1 cellular context compared by ENCODE assay signal in the genomic region with DNA sequence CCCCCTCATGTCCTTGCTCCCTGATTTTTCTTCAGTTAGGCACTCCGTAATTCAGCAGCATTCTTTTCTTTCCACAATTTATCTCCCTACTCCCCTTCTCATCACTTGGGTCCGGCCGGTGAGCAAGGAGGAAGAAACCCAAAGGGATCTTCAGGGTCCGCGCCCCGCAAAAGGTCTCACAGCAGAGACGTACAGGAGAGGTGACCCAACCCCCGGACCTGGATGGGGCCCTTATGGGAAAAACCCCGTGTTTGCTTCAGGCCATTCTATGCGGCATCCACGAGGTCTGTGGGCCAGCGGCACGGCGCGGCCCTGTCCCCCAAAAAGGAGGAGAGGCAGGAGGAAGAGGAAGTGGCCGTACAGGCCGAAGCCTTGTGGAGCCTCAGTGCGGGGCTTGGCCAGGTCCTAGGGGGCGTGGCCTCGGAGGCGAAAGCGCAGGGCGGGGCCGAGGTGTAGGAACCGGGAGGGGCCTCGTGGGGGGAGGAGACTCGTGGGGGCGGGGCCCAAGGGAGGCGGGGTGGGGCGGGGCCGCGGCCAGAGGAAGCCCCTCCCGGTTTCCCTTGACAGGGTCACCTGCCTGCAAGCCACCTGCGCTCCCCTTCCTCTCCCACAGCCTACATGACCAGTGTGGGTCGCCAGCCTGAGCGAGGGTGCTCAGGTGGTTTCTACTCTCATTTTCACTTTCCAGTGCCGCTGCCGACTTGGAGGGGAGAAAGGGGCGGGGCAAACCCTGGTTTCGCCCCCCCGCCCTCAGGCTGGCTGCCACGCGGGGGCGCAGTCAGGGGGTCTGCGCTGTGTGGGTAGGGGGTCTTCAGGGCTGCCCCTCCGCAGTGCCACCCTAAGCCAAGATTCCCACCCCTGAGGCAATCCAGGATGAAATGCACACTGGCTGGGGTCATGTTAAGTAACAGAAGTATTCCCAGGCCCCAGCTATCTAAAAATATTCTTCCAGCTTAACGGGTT.
TF ChIP-seq lines count a peak whose summit lies in the region.

No MANE protein-coding gene starts in this region.

TF ChIP-seq in HepG2, 621 proteins besides CTCF, POLR2A, EP300 and RAD21 (continued from another document and continues in another):
- TF ChIP-seq EEA1 (CRISPR knock-in tag; IDR thresholded peaks at IDR 0.05; ENCODE audit: borderline replicate concordance) (no peak), ZHX2 (IDR thresholded peaks at IDR 0.05; ENCODE audit: low read depth) (0 out of 2 replicates have a peak, but pooled peaks have one; percentile 25), ZHX2 (CRISPR knock-in tag; IDR thresholded peaks at IDR 0.05; ENCODE audit: borderline replicate concordance) (no peak), IKZF4 (CRISPR knock-in tag; IDR thresholded peaks at IDR 0.05; ENCODE audit: borderline replicate concordance, low read depth, not compliant biosample characterization) (no peak), PATZ1 (CRISPR knock-in tag; IDR thresholded peaks at IDR 0.05) (peak; percentile 97), FOSL2 (CRISPR knock-in tag; IDR thresholded peaks at IDR 0.05) (peak; percentile 8; the same call in 1 of the 2 replicates), HOXA7 (CRISPR knock-in tag; IDR thresholded peaks at IDR 0.05) (no peak), SMAD3 (CRISPR knock-in tag; IDR thresholded peaks at IDR 0.05) (no peak), ZNF879 (CRISPR knock-in tag; IDR thresholded peaks at IDR 0.05) (0 out of 2 replicates have a peak, but pooled peaks have one; percentile 32), KMT2B (CRISPR knock-in tag; IDR thresholded peaks at IDR 0.05) (no peak), SMARCC2 (IDR thresholded peaks at IDR 0.05) (no peak), RARA (CRISPR knock-in tag; IDR thresholded peaks at IDR 0.05) (no peak), POLR2AphosphoS2 (IDR thresholded peaks at IDR 0.05; ENCODE audit: low read depth, low read length) (no peak), POGZ (CRISPR knock-in tag; IDR thresholded peaks at IDR 0.05) (no peak), ZKSCAN5 (CRISPR knock-in tag; IDR thresholded peaks at IDR 0.05) (no peak), ELF1 (CRISPR knock-in tag; IDR thresholded peaks at IDR 0.05) (peak; percentile 66), MNT (IDR thresholded peaks at IDR 0.05) (no peak), AGO2 (optimal IDR thresholded peaks at IDR 0.05; ENCODE audit: low read depth, low read length) (no peak), CSRNP1 (CRISPR knock-in tag; IDR thresholded peaks at IDR 0.05) (peak; percentile 38; the same call in 1 of the 2 replicates), LCORL (IDR thresholded peaks at IDR 0.05) (no peak), LCORL (CRISPR knock-in tag; IDR thresholded peaks at IDR 0.05) (0 out of 2 replicates have a peak, but pooled peaks have one; percentile 16), ZBTB38 (CRISPR knock-in tag; IDR thresholded peaks at IDR 0.05) (peak; percentile 88), HOXA9 (CRISPR knock-in tag; IDR thresholded peaks at IDR 0.05; ENCODE audit: borderline replicate concordance) (peak; percentile 35; the same call in 1 of the 2 replicates), FOSL1 (CRISPR knock-in tag; IDR thresholded peaks at IDR 0.05; ENCODE audit: borderline replicate concordance) (no peak), XBP1 (CRISPR knock-in tag; IDR thresholded peaks at IDR 0.05) (no peak), ZIK1 (CRISPR knock-in tag; IDR thresholded peaks at IDR 0.05; ENCODE audit: borderline replicate concordance, low read depth) (0 out of 2 replicates have a peak, but pooled peaks have one; percentile 21), GPN1 (CRISPR knock-in tag; IDR thresholded peaks at IDR 0.05; ENCODE audit: borderline replicate concordance) (no peak), ZNF598 (CRISPR knock-in tag; IDR thresholded peaks at IDR 0.05; ENCODE audit: borderline replicate concordance) (no peak), ZNF382 (CRISPR knock-in tag; IDR thresholded peaks at IDR 0.05; ENCODE audit: borderline replicate concordance) (no peak), NR2F1 (CRISPR knock-in tag; IDR thresholded peaks at IDR 0.05) (0 out of 4 replicates have a peak, but pooled peaks of 1 of the 2 experiments have one; percentile 24), NCOA1 (CRISPR knock-in tag; IDR thresholded peaks at IDR 0.05) (no peak), RFX3 (CRISPR knock-in tag; IDR thresholded peaks at IDR 0.05) (no peak), ZNF460 (CRISPR knock-in tag; IDR thresholded peaks at IDR 0.05; ENCODE audit: borderline replicate concordance) (peak; percentile 14; the same call in 1 of the 2 replicates), HOXA5 (CRISPR knock-in tag; IDR thresholded peaks at IDR 0.05) (no peak), ZNF136 (CRISPR knock-in tag; IDR thresholded peaks at IDR 0.05; ENCODE audit: low read depth) (no peak), ZNF761 (CRISPR knock-in tag; conservative IDR thresholded peaks at IDR 0.05) (no peak), DPF2 (CRISPR knock-in tag; IDR thresholded peaks at IDR 0.05; ENCODE audit: borderline replicate concordance, low read depth) (no peak)
- TF ChIP-seq, protein P1, sequence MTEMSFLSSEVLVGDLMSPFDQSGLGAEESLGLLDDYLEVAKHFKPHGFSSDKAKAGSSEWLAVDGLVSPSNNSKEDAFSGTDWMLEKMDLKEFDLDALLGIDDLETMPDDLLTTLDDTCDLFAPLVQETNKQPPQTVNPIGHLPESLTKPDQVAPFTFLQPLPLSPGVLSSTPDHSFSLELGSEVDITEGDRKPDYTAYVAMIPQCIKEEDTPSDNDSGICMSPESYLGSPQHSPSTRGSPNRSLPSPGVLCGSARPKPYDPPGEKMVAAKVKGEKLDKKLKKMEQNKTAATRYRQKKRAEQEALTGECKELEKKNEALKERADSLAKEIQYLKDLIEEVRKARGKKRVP (CRISPR knock-in tag; IDR thresholded peaks at IDR 0.05) = no peak
- TF ChIP-seq, protein P2, sequence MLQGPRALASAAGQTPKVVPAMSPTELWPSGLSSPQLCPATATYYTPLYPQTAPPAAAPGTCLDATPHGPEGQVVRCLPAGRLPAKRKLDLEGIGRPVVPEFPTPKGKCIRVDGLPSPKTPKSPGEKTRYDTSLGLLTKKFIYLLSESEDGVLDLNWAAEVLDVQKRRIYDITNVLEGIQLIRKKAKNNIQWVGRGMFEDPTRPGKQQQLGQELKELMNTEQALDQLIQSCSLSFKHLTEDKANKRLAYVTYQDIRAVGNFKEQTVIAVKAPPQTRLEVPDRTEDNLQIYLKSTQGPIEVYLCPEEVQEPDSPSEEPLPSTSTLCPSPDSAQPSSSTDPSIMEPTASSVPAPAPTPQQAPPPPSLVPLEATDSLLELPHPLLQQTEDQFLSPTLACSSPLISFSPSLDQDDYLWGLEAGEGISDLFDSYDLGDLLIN (CRISPR knock-in tag; IDR thresholded peaks at IDR 0.05; ENCODE audit: borderline replicate concordance) = no peak
- TF ChIP-seq, protein P3, sequence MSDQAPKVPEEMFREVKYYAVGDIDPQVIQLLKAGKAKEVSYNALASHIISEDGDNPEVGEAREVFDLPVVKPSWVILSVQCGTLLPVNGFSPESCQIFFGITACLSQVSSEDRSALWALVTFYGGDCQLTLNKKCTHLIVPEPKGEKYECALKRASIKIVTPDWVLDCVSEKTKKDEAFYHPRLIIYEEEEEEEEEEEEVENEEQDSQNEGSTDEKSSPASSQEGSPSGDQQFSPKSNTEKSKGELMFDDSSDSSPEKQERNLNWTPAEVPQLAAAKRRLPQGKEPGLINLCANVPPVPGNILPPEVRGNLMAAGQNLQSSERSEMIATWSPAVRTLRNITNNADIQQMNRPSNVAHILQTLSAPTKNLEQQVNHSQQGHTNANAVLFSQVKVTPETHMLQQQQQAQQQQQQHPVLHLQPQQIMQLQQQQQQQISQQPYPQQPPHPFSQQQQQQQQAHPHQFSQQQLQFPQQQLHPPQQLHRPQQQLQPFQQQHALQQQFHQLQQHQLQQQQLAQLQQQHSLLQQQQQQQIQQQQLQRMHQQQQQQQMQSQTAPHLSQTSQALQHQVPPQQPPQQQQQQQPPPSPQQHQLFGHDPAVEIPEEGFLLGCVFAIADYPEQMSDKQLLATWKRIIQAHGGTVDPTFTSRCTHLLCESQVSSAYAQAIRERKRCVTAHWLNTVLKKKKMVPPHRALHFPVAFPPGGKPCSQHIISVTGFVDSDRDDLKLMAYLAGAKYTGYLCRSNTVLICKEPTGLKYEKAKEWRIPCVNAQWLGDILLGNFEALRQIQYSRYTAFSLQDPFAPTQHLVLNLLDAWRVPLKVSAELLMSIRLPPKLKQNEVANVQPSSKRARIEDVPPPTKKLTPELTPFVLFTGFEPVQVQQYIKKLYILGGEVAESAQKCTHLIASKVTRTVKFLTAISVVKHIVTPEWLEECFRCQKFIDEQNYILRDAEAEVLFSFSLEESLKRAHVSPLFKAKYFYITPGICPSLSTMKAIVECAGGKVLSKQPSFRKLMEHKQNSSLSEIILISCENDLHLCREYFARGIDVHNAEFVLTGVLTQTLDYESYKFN (CRISPR knock-in tag; conservative IDR thresholded peaks at IDR 0.05) = no peak
